ENCODE assay signal across 8 cellular contexts in genomic region chr9:19408693-19409405, GRCh38. TPM values are rescaled to one million over a fixed set of nuclear protein-coding genes. Genes with fewer than 3 reads are reported as not detected.
DNase-seq lines count a peak whose midpoint lies in the region; ATAC-seq, FAIRE-seq and TF ChIP-seq lines count a peak whose summit lies in the region.

Gene ACER2, plus strand, starts transcription at chr9:19409009. Its CDS starts 76 bp downstream, at chr9:19409085.

- CTCF ChIA-PET in endothelial cell of umbilical vein (lab: Charles Lee) = interaction anchor here (0.8 to 1.5 kb wide), 3 partner anchors 17 to 48 kb away, joined by 3 to 6 read pairs (median 4); no protein-coding TSS in a partner anchor

- no peaks in the 10 kb centered on the region for H4K20me1 ChIP-seq in endothelial cell of umbilical vein (replicated peaks; ENCODE audit: control insufficient read depth, extremely low read depth, insufficient read depth, low read length)

- peak within 1 kb of the TSS; percentile 82 to 91 (median 84) for H3K4me3 ChIP-seq in endothelial cell of umbilical vein (replicated peaks in 1 of 3; ENCODE audit: insufficient read depth in 1 of 3, low read depth in 1 of 3, low read length in 3 of 3)

- no peaks in the 10 kb centered on the region for H3K9me1 ChIP-seq in endothelial cell of umbilical vein (replicated peaks; ENCODE audit: control insufficient read depth, extremely low read depth, insufficient read depth, low read length)

- POLR2A ChIA-PET in endothelial cell of umbilical vein (lab: Charles Lee) = interaction anchor here (1.2 kb wide), 1 partner anchor 48 kb away, joined by 3 read pairs; no protein-coding TSS in a partner anchor

- BruUV-seq in endothelial cell of umbilical vein (replicated peaks; lab: Mats Ljungman, UMichigan) = TSS peak; percentile 41

- intact Hi-C loops in endothelial cell of umbilical vein (cut with micrococcal nuclease) = loop anchor here (1.0 to 5.0 kb wide), 6 partner anchors 15 to 917 kb away; partner anchors contain the start of genes RPS6 and RRAGA

- FAIRE-seq in endothelial cell of umbilical vein (lab: Jason Lieb, UNC) = peak; percentile 87

- no peaks in the 10 kb centered on the region for H3K36me3 ChIP-seq in endothelial cell of umbilical vein (ENCODE audit: control insufficient read depth in 2 of 2, extremely low read depth in 1 of 2, insufficient read depth in 2 of 2, low read length in 2 of 2)

- peak within 1 kb of the TSS; percentile 33 for H3K9ac ChIP-seq in endothelial cell of umbilical vein (replicated peaks; ENCODE audit: extremely low read depth, insufficient read depth, low read length)

- no peaks in the 10 kb centered on the region for H3K79me2 ChIP-seq in endothelial cell of umbilical vein (ENCODE audit: control insufficient read depth, insufficient read depth, low read length)

- peak within 1 kb of the TSS; percentile 84 for H3K4me2 ChIP-seq in endothelial cell of umbilical vein (ENCODE audit: insufficient read depth, low read length)

- DNase-seq in D341Med (ENCODE audit: low spot score) = peak; percentile 98
- peak; percentile 90 for DNase-seq in HT1080 (ENCODE audit: low read depth)
- peak; percentile 67 for DNase-seq in NOMO-1 treated with DMSO at 0.1 percent for 48 hours (lab: John Stamatoyannopoulos, UW; ENCODE audit: unreplicated experiment)
- peak; percentile 97 for DNase-seq in activated CD8-positive, alpha-beta memory T cell treated with anti-CD3 and anti-CD28 coated beads, Interleukin-2, amount 50 U/mL, for 4 hours
- peak; percentile 95 for DNase-seq in endothelial cell of umbilical vein (ENCODE audit: low read depth, low spot score)
- peak; percentile 90 for DNase-seq in midbrain (lab: John Stamatoyannopoulos, UW)
- DNase-seq in stimulated activated CD8-positive, alpha-beta memory T cell treated with anti-CD3 and anti-CD28 coated beads, Interleukin-15, amount 100 ng/mL, for 48 hours (ENCODE audit: low read depth in 2 of 2) = peak; percentile 89 to 92

- H3K27ac ChIP-seq in endothelial cell of umbilical vein (ENCODE audit: insufficient read depth, low read depth, low read length) = peak within 1 kb of the TSS; percentile 19

- H2AFZ ChIP-seq in endothelial cell of umbilical vein (ENCODE audit: low read depth, low read length) = peak within 1 kb of the TSS; percentile 93

- dilution Hi-C loops in endothelial cell of umbilical vein (cut with MboI; ENCODE audit: extremely low pct_ligation_motif_present, low sequenced_read_pairs) = no loop called here

- peak; percentile 94 for ATAC-seq in GM21367 (IDR thresholded peaks at IDR 0.05; ENCODE audit: unreplicated experiment)

- H3K27me3 ChIP-seq in endothelial cell of umbilical vein (ENCODE audit: control insufficient read depth in 2 of 2, insufficient read depth in 2 of 2, low read length in 2 of 2) = no peaks in the 10 kb centered on the region

- TF ChIP-seq CTCF in endothelial cell of umbilical vein (IDR thresholded peaks at IDR 0.05; ENCODE audit: extremely low read depth in 1 of 2, insufficient read depth in 1 of 2, low read depth in 1 of 2, low read length in 2 of 2) = peak in 1 of 2 donors; percentile 41

- peaks cover 21% of the 10 kb centered on the region for H3K4me1 ChIP-seq in endothelial cell of umbilical vein (ENCODE audit: control insufficient read depth, extremely low read depth, insufficient read depth, low read length)

- TF ChIP-seq POLR2A in endothelial cell of umbilical vein (IDR thresholded peaks at IDR 0.05; ENCODE audit: low read depth, low read length) = peak; percentile 95

- H3K9me3 ChIP-seq in endothelial cell of umbilical vein (replicated peaks; ENCODE audit: control insufficient read depth, insufficient read depth, low read length) = no peaks in the 10 kb centered on the region

TF ChIP-seq in endothelial cell of umbilical vein, 7 proteins besides CTCF, POLR2A, EP300 and RAD21:
- TF ChIP-seq GATA2 (IDR thresholded peaks at IDR 0.05; ENCODE audit: insufficient read depth, insufficient read length, low read depth, low read length) = no peak
- no peak for TF ChIP-seq JUN (IDR thresholded peaks at IDR 0.05; ENCODE audit: borderline replicate concordance, insufficient read depth, insufficient read length, low read depth)
- no peak for TF ChIP-seq MAX (IDR thresholded peaks at IDR 0.05; ENCODE audit: insufficient read depth, insufficient read length)
- no peak for TF ChIP-seq MYC (IDR thresholded peaks at IDR 0.05; ENCODE audit: low read depth, low read length)
- peak; percentile 95 for TF ChIP-seq POLR2AphosphoS5 (IDR thresholded peaks at IDR 0.05; ENCODE audit: insufficient read depth, low read depth, low read length)
- no peak for TF ChIP-seq EZH2 (IDR thresholded peaks at IDR 0.05; ENCODE audit: borderline replicate concordance, low read depth, low read length, severe bottlenecking)
- no peak for TF ChIP-seq FOS (IDR thresholded peaks at IDR 0.05; ENCODE audit: borderline replicate concordance, insufficient read depth, low read length)

RNA-seq across cellular contexts. Expression of gene ACER2, which starts in this region (rescaled TPM):
- 2.2 and 2.4 TPM in 2 replicates for total RNA-seq in HT1080 (2014; rRNA removed; shearing (Covaris generic))
- 1.4 and 2.0 TPM in 2 replicates for polyA plus RNA-seq in HT1080 (2015; cell fraction: cytosol; rRNA removed)
- 4.1 and 6.1 TPM in 2 replicates for polyA plus RNA-seq in HT1080 (2015; cell fraction: nucleus; rRNA removed)
- total RNA-seq in endothelial cell of umbilical vein = 7.3 and 7.7 TPM in 2 replicates
- polyA plus RNA-seq in endothelial cell of umbilical vein = 3.9 and 5.2 TPM in 2 replicates
- 2.3 and 2.4 TPM in 2 replicates for polyA plus RNA-seq in endothelial cell of umbilical vein (2011; cell fraction: cytosol; rRNA removed)
- polyA plus RNA-seq in endothelial cell of umbilical vein (2011; cell fraction: nucleus; rRNA removed) = 6.2 and 8.3 TPM in 2 replicates
- polyA plus RNA-seq in endothelial cell of umbilical vein (2012) = 1.5 and 3.4 TPM in 2 replicates
- polyA minus RNA-seq in endothelial cell of umbilical vein = 18.5 and 24.3 TPM in 2 replicates
- polyA minus RNA-seq in endothelial cell of umbilical vein (2011; cell fraction: cytosol; rRNA and poly(A)+ RNA removed) = 2.8 TPM
- polyA minus RNA-seq in endothelial cell of umbilical vein (2011; cell fraction: nucleus; rRNA and poly(A)+ RNA removed) = 5.0 and 10.4 TPM in 2 replicates

Comparison
In these comparisons a context has a peak if more than half of its experiments do, and no peak if none do; other contexts are left out.
1. Peak in every context shown above with its lines: DNase-seq, ATAC-seq, H3K4me3 ChIP-seq and H3K27ac ChIP-seq.